In the genomic region with DNA sequence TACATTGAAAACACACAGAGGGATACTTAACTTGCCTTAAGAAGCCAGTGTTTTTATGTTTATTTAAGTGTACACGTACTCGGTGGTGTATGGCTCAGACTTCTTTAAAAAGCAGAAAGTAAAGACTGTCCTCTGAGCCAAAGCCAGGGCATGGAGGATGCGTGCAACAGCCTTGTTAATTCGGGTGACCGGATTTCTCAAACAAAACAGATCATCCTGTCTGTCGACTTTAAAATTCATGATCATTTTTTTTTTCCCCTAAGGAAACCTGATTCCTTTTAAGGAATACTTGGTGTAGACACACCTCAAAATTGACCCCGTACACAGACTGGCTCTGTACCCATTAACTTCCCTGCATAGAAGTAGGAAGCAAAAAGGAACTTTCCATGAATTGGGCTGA, we compare ENCODE assay signal across 1 cellular context.
TF ChIP-seq lines count a peak whose summit lies in the region.

No MANE protein-coding gene starts in this region.

TF ChIP-seq in endothelial cell of umbilical vein, 7 proteins besides CTCF, POLR2A, EP300 and RAD21 (continued from another document):
- TF ChIP-seq POLR2AphosphoS5 (IDR thresholded peaks at IDR 0.05; ENCODE audit: insufficient read depth, low read depth, low read length) (no peak), FOS (IDR thresholded peaks at IDR 0.05; ENCODE audit: borderline replicate concordance, insufficient read depth, low read length) (no peak), JUN (IDR thresholded peaks at IDR 0.05; ENCODE audit: borderline replicate concordance, insufficient read depth, insufficient read length, low read depth) (no peak), MYC (IDR thresholded peaks at IDR 0.05; ENCODE audit: low read depth, low read length) (no peak)
